In genomic region chr17:82594571-82594970, GRCh38 we compare ENCODE assay signal across 18 cellular contexts. TPM values are rescaled to one million over a fixed set of nuclear protein-coding genes. Genes with fewer than 3 reads are reported as not detected.
A peak's percentile ranks its signal among the peaks of the same experiment; 100 is the strongest.
DNase-seq lines count a peak whose midpoint lies in the region; ATAC-seq and TF ChIP-seq lines count a peak whose summit lies in the region.
"Had no signal": no experiment of that assay in that cellular context is flagged by ENCODE, and none has a peak within 500 bp of the region (broad histone marks: within the 10 kb centered on the region; RNA-seq: fewer than 3 reads in every experiment).

No MANE protein-coding gene starts in this region.

- no peak overlapping the region for H3K4me2 ChIP-seq in GM23338

- H3K9me3 ChIP-seq in CD4-positive, CD25-positive, alpha-beta regulatory T cell (ENCODE audit: control insufficient read depth in 2 of 2, low read length in 2 of 2), result no peaks in the 10 kb centered on the region
- H3K9me3 ChIP-seq: adrenal gland, mucosa of descending colon had no signal

- no peak for ATAC-seq in CD4-positive, CD25-positive, alpha-beta regulatory T cell (ENCODE audit: low read depth in 2 of 2)
- ATAC-seq in GM23338 (no peak), naive B cell (ENCODE audit: low read depth in 2 of 2) (no peak), GM21423 (IDR thresholded peaks at IDR 0.05; ENCODE audit: unreplicated experiment) (no peak), HG02610 (IDR thresholded peaks at IDR 0.05; ENCODE audit: unreplicated experiment) (no peak)
- no peak for ATAC-seq in activated naive CD4-positive, alpha-beta T cell treated with anti-CD3 and anti-CD28 coated beads, Interleukin-2, amount 50 U/mL, for 72 hours
- ATAC-seq: left colon, mucosa of descending colon had no signal

- peaks cover 5 to 40% (median 27%) of the 10 kb centered on the region in 4 donors for H3K4me1 Mint-ChIP-seq in CD4-positive, CD25-positive, alpha-beta regulatory T cell
- H3K4me1 Mint-ChIP-seq in GM23338 (peaks cover 12% of the 10 kb centered on the region), naive B cell (peaks cover 26 to 45% (median 40%) of the 10 kb centered on the region in 3 donors)

- peak overlapping the region in 3 of 4 donors; percentile 49 to 79 (median 65) for H3K4me3 Mint-ChIP-seq in CD4-positive, CD25-positive, alpha-beta regulatory T cell
- H3K4me3 Mint-ChIP-seq in GM23338, result no peak overlapping the region
- peak overlapping the region in 6 of 8 donors; percentile 22 to 86 (median 46) for H3K4me3 Mint-ChIP-seq in naive B cell

- no peak overlapping the region for H2AFZ ChIP-seq in GM23338

- DNase-seq in CD4-positive, CD25-positive, alpha-beta regulatory T cell, result no peak
- DNase-seq in GM23338 (ENCODE audit: low spot score) (no peak), naive B cell (no peak), HT-29 (ENCODE audit: low spot score) (no peak)
- DNase-seq in activated naive CD4-positive, alpha-beta T cell treated with anti-CD3 and anti-CD28 coated beads, Interleukin-2, amount 50 U/mL, for 72 hours (ENCODE audit: low spot score in 2 of 2), result no peak
- no peak for DNase-seq in stimulated activated naive CD4-positive, alpha-beta T cell (lab: John Stamatoyannopoulos, UW)
- DNase-seq: C1 segment of cervical spinal cord; central memory CD4-positive, alpha-beta T cell; DMS79 treated with DMSO at 0.1 percent for 48 hours; NCI-H2081; NCI-H524 treated with DMSO at 0.1 percent for 48 hours; OCI-M1; stimulated activated CD4-positive, alpha-beta T cell treated with anti-CD3 and anti-CD28 coated beads, Interleukin-4, amount 100 ng/mL, for 4 hours had no signal

- no peak for TF ChIP-seq CTCF in GM23338 (conservative IDR thresholded peaks at IDR 0.05; ENCODE audit: low read depth in 2 of 2)

- H3K36me3 ChIP-seq in CD4-positive, CD25-positive, alpha-beta regulatory T cell (ENCODE audit: control insufficient read depth, insufficient read depth, low read length), result peaks cover 4% of the 10 kb centered on the region
- 0 out of 2 replicates have a peak, but pooled peaks cover 11% of the 10 kb centered on the region for H3K36me3 ChIP-seq in GM23338 (ENCODE audit: insufficient read depth)

- H3K27me3 Mint-ChIP-seq in CD4-positive, CD25-positive, alpha-beta regulatory T cell, result no peaks in the 10 kb centered on the region
- H3K27me3 Mint-ChIP-seq in GM23338 (ENCODE audit: insufficient read depth, low read depth, poor library complexity) (peaks cover 12% of the 10 kb centered on the region), naive B cell (no peaks in the 10 kb centered on the region)

- no peaks in the 10 kb centered on the region for H3K9me3 Mint-ChIP-seq in CD4-positive, CD25-positive, alpha-beta regulatory T cell
- no peaks in the 10 kb centered on the region; the same call in 2 of the 3 replicates for H3K9me3 Mint-ChIP-seq in GM23338
- H3K9me3 Mint-ChIP-seq in activated naive CD4-positive, alpha-beta T cell treated with anti-CD3 and anti-CD28 coated beads, Interleukin-2, amount 50 U/mL, for 72 hours, result no peaks in the 10 kb centered on the region
- H3K9me3 Mint-ChIP-seq in naive B cell, result no peaks in the 10 kb centered on the region

- H3K4me3 ChIP-seq in CD4-positive, CD25-positive, alpha-beta regulatory T cell (ENCODE audit: low read depth, low read length), result no peak overlapping the region
- H3K4me3 ChIP-seq in GM23338, result no peak overlapping the region
- H3K4me3 ChIP-seq: mucosa of descending colon had no signal

- H3K36me3 Mint-ChIP-seq in CD4-positive, CD25-positive, alpha-beta regulatory T cell, result no peaks in the 10 kb centered on the region
- H3K36me3 Mint-ChIP-seq in GM23338 (ENCODE audit: low read depth), result peaks cover 49% of the 10 kb centered on the region
- peaks cover 0 to 5% of the 10 kb centered on the region in 2 donors for H3K36me3 Mint-ChIP-seq in activated naive CD4-positive, alpha-beta T cell treated with anti-CD3 and anti-CD28 coated beads, Interleukin-2, amount 50 U/mL, for 72 hours
- H3K36me3 Mint-ChIP-seq in naive B cell, result no peaks in the 10 kb centered on the region

- peaks cover 29% of the 10 kb centered on the region for H3K79me2 ChIP-seq in GM23338 (replicated peaks; ENCODE audit: insufficient read depth)

- peaks cover 18% of the 10 kb centered on the region for H3F3A ChIP-seq in GM23338 (replicated peaks; ENCODE audit: low read depth)

- peaks cover 30% of the 10 kb centered on the region for H3K4me1 ChIP-seq in CD4-positive, CD25-positive, alpha-beta regulatory T cell (ENCODE audit: control insufficient read depth, insufficient read depth, low read length, poor library complexity, severe bottlenecking)
- H3K4me1 ChIP-seq in GM23338 (ENCODE audit: insufficient read depth), result no peaks in the 10 kb centered on the region

- H4K20me1 ChIP-seq in GM23338 (replicated peaks; ENCODE audit: insufficient read depth), result peaks cover 6% of the 10 kb centered on the region; the same call in 1 of the 2 replicates

- no peaks in the 10 kb centered on the region for H3K9me2 ChIP-seq in GM23338 (ENCODE audit: insufficient read depth)

- no peaks in the 10 kb centered on the region for H3K27me3 ChIP-seq in CD4-positive, CD25-positive, alpha-beta regulatory T cell (ENCODE audit: control insufficient read depth, insufficient read depth, low read length)
- no peaks in the 10 kb centered on the region for H3K27me3 ChIP-seq in GM23338 (ENCODE audit: insufficient read depth)
- H3K27me3 ChIP-seq: adrenal gland had no signal

- H3K27ac Mint-ChIP-seq in CD4-positive, CD25-positive, alpha-beta regulatory T cell, result peak overlapping the region in 1 of 3 donors; percentile 77
- peak overlapping the region; percentile 40; the same call in 1 of the 2 replicates for H3K27ac Mint-ChIP-seq in GM23338
- H3K27ac Mint-ChIP-seq in activated naive CD4-positive, alpha-beta T cell treated with anti-CD3 and anti-CD28 coated beads, Interleukin-2, amount 50 U/mL, for 72 hours, result peak overlapping the region; percentile 84 to 89
- peak overlapping the region in 1 of 6 donors; percentile 63 for H3K27ac Mint-ChIP-seq in naive B cell

- H3K27ac ChIP-seq in CD4-positive, CD25-positive, alpha-beta regulatory T cell (ENCODE audit: insufficient read depth, low read length, poor library complexity, severe bottlenecking), result no peak overlapping the region
- no peak overlapping the region for H3K27ac ChIP-seq in GM23338 (ENCODE audit: low read depth)

TF ChIP-seq in GM23338, 12 proteins besides CTCF, POLR2A, EP300 and RAD21 (continues in another document):
- TF ChIP-seq EZH2phosphoT487 (IDR thresholded peaks at IDR 0.05; ENCODE audit: unreplicated experiment) (no peak), CREB1 (CRISPR knock-in tag; IDR thresholded peaks at IDR 0.05; ENCODE audit: low read depth) (no peak), ZNF114 (CRISPR knock-in tag; IDR thresholded peaks at IDR 0.05) (no peak), EZH2 (IDR thresholded peaks at IDR 0.05; ENCODE audit: low read depth, unreplicated experiment) (no peak)
- TF ChIP-seq, protein P1, sequence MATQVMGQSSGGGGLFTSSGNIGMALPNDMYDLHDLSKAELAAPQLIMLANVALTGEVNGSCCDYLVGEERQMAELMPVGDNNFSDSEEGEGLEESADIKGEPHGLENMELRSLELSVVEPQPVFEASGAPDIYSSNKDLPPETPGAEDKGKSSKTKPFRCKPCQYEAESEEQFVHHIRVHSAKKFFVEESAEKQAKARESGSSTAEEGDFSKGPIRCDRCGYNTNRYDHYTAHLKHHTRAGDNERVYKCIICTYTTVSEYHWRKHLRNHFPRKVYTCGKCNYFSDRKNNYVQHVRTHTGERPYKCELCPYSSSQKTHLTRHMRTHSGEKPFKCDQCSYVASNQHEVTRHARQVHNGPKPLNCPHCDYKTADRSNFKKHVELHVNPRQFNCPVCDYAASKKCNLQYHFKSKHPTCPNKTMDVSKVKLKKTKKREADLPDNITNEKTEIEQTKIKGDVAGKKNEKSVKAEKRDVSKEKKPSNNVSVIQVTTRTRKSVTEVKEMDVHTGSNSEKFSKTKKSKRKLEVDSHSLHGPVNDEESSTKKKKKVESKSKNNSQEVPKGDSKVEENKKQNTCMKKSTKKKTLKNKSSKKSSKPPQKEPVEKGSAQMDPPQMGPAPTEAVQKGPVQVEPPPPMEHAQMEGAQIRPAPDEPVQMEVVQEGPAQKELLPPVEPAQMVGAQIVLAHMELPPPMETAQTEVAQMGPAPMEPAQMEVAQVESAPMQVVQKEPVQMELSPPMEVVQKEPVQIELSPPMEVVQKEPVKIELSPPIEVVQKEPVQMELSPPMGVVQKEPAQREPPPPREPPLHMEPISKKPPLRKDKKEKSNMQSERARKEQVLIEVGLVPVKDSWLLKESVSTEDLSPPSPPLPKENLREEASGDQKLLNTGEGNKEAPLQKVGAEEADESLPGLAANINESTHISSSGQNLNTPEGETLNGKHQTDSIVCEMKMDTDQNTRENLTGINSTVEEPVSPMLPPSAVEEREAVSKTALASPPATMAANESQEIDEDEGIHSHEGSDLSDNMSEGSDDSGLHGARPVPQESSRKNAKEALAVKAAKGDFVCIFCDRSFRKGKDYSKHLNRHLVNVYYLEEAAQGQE (IDR thresholded peaks at IDR 0.05; ENCODE audit: unreplicated experiment), result no peak

RNA-seq across cellular contexts. Expression of gene WDR45B, which starts 53.7 kb away (rescaled TPM):
- total RNA-seq in CD4-positive, CD25-positive, alpha-beta regulatory T cell, result 86.8 TPM
- 10 to 100 TPM; 35.1 to 45.2 (median 38.0) TPM for polyA plus RNA-seq in CD4-positive, CD25-positive, alpha-beta regulatory T cell
- total RNA-seq in GM23338 (2014; rRNA removed; shearing (Covaris generic)), result 96.4 and 97.6 TPM in 2 replicates
- 69.4 and 82.3 TPM in 2 replicates for polyA plus RNA-seq in GM23338 (2016; fragmentation: Nextera tagmentation; extraction: Ambion mirVana)
- 10 to 100 TPM; 33.9 to 89.9 TPM for total RNA-seq in activated naive CD4-positive, alpha-beta T cell treated with anti-CD3 and anti-CD28 coated beads, Interleukin-2, amount 50 U/mL, for 72 hours
- polyA plus RNA-seq in naive B cell (ENCODE audit: low read depth in 6 of 6), result 10 to 100 TPM; 37.9 to 77.8 (median 47.4) TPM
- 89.3 and 101 TPM in 2 replicates for total RNA-seq in HT-29 (2014; rRNA removed; shearing (Covaris generic))
